ENCODE assay signal across 13 cellular contexts in genomic region chr15:100863406-100864198, GRCh38. TPM values are rescaled to one million over a fixed set of nuclear protein-coding genes. Genes with fewer than 3 reads are reported as not detected.
DNase-seq lines count a peak whose midpoint lies in the region; ATAC-seq, FAIRE-seq and TF ChIP-seq lines count a peak whose summit lies in the region.
"Had no signal": no experiment of that assay in that cellular context is flagged by ENCODE, and none has a peak within 500 bp of the region (broad histone marks: within the 10 kb centered on the region; RNA-seq: fewer than 3 reads in every experiment).

No MANE protein-coding gene starts in this region.

- ATAC-seq in GM19455 (IDR thresholded peaks at IDR 0.05; ENCODE audit: unreplicated experiment) = no peak

- no peak for DNase-seq in HTR-8/SVneo (ENCODE audit: insufficient read length, low spot score)
- DNase-seq in colonic mucosa = peak; percentile 35
- DNase-seq in skeletal muscle cell (ENCODE audit: low read depth) = peak; percentile 41
- no peak for DNase-seq in stimulated activated CD4-positive, alpha-beta T cell treated with anti-CD3 and anti-CD28 coated beads, Interleukin-4, amount 100 ng/mL, for 24 hours
- no peak for DNase-seq in stimulated activated CD4-positive, alpha-beta T cell treated with anti-CD3 and anti-CD28 coated beads, Interleukin-4, amount 100 ng/mL, for 4 hours
- no peak for DNase-seq in NCI-H2029 (lab: John Stamatoyannopoulos, UW)
- DNase-seq: Caco-2; NCI-H2171 treated with DMSO at 0.1 percent for 48 hours; stimulated activated CD4-positive, alpha-beta T cell treated with anti-CD3 and anti-CD28 coated beads, Interleukin-2, amount 100 ng/mL, for 48 hours had no signal

- H3K27ac ChIP-seq in colonic mucosa = no peak overlapping the region
- peak overlapping the region; percentile 80 for H3K27ac ChIP-seq in layer of hippocampus (ENCODE audit: low read depth, low read length)
- H3K27ac ChIP-seq: tibial artery had no signal

- no peaks in the 10 kb centered on the region for H3K4me1 ChIP-seq in colonic mucosa
- H3K4me1 ChIP-seq: Caco-2 had no signal

- H3K4me3 ChIP-seq in colonic mucosa = no peak overlapping the region
- no peak overlapping the region for H3K4me3 ChIP-seq in skeletal muscle cell (ENCODE audit: low read depth, low read length)
- H3K4me3 ChIP-seq: tibial artery had no signal

- peak; percentile 4 for FAIRE-seq in HTR-8/SVneo (lab: Jason Lieb, UNC)

- H3K36me3 ChIP-seq in colonic mucosa = no peaks in the 10 kb centered on the region
- H3K36me3 ChIP-seq: tibial artery had no signal

- H3K9me3 ChIP-seq in colonic mucosa = no peaks in the 10 kb centered on the region
- H3K9me3 ChIP-seq: Caco-2, tibial artery had no signal

- H3K9ac ChIP-seq in colonic mucosa (ENCODE audit: low read depth in 2 of 2, low read length in 2 of 2) = no peak overlapping the region

- TF ChIP-seq CTCF in colonic mucosa (IDR thresholded peaks at IDR 0.05) = no peak

- H3K27me3 ChIP-seq in colonic mucosa (no peaks in the 10 kb centered on the region), layer of hippocampus (ENCODE audit: control insufficient read depth, insufficient read depth, low read length) (no peaks in the 10 kb centered on the region)

- intact Hi-C loops in colonic mucosa (cut with DNase I) = no loop called here

RNA-seq across cellular contexts. Expression of gene ALDH1A3, which starts 16.0 kb away (rescaled TPM):
- 1 to 10 TPM; 3.8 to 7.4 TPM for total RNA-seq in colonic mucosa
- total RNA-seq: activated CD8-positive, alpha-beta memory T cell treated with anti-CD3 and anti-CD28 coated beads for 36 hours had no signal

RNA-seq across cellular contexts. Expression of gene LRRK1, which starts 55.6 kb away (rescaled TPM):
- total RNA-seq in colonic mucosa = 10 to 100 TPM; 29.6 to 36.0 TPM

Comparison
In these comparisons a context has a peak if more than half of its experiments do, and no peak if none do; other contexts are left out.
1. DNase-seq: peak in colonic mucosa (single experiment) and skeletal muscle cell (single experiment); none in HTR-8/SVneo (single experiment), stimulated activated CD4-positive, alpha-beta T cell treated with anti-CD3 and anti-CD28 coated beads, Interleukin-4, amount 100 ng/mL, for 24 hours (single experiment), stimulated activated CD4-positive, alpha-beta T cell treated with anti-CD3 and anti-CD28 coated beads, Interleukin-4, amount 100 ng/mL, for 4 hours (0 of 2) and NCI-H2029 (single experiment).